In genomic region chr1:116168277-116169032, GRCh38 we compare ENCODE assay signal across 8 cellular contexts. TPM values are rescaled to one million over a fixed set of nuclear protein-coding genes. Genes with fewer than 3 reads are reported as not detected.
A peak's percentile ranks its signal among the peaks of the same experiment; 100 is the strongest.
DNase-seq lines count a peak whose midpoint lies in the region; TF ChIP-seq lines count a peak whose summit lies in the region.

No MANE protein-coding gene starts in this region.

- TF ChIP-seq POLR2A in NB4 (IDR thresholded peaks at IDR 0.05; ENCODE audit: extremely low read depth, insufficient read length), result no peak

- H3K4me3 Mint-ChIP-seq in endodermal cell, result peak overlapping the region; percentile 74
- peak overlapping the region; percentile 84 for H3K4me3 Mint-ChIP-seq in mesothelial cell of epicardium

- H3K36me3 Mint-ChIP-seq in endodermal cell (ENCODE audit: low read depth) (no peaks in the 10 kb centered on the region), mesothelial cell of epicardium (no peaks in the 10 kb centered on the region)

- DNase-seq in GM06990 (ENCODE audit: extremely low read depth, insufficient read length), result peak; percentile 73
- peak; percentile 74 for DNase-seq in NB4 (ENCODE audit: low read depth)
- peak; percentile 43 for DNase-seq in activated CD8-positive, alpha-beta memory T cell treated with anti-CD3 and anti-CD28 coated beads, Interleukin-2, amount 50 U/mL, for 1 hour (ENCODE audit: extremely low read depth)
- peak; percentile 90 for DNase-seq in endodermal cell
- DNase-seq in mesothelial cell of epicardium (ENCODE audit: low spot score in 2 of 2, unreplicated experiment in 2 of 2), result peak; percentile 71 to 92
- peak; percentile 53 to 59 for DNase-seq in stimulated activated CD8-positive, alpha-beta memory T cell treated with anti-CD3 and anti-CD28 coated beads, Interleukin-15, amount 100 ng/mL, for 4 hours (ENCODE audit: low read depth in 2 of 2)
- DNase-seq in NCI-H1092 treated with DMSO at 0.1 percent for 48 hours (lab: John Stamatoyannopoulos, UW), result no peak

- CTCF ChIA-PET in HEK293 (lab: Yijun Ruan, JAX), result interaction anchor here (0.6 to 3.6 kb wide), 14 partner anchors 9 to 894 kb away, joined by 3 to 15 read pairs (median 4); no protein-coding TSS in a partner anchor

- H3K4me1 ChIP-seq in HEK293 (ENCODE audit: control insufficient read depth, insufficient read depth, low read length) (no peaks in the 10 kb centered on the region), endodermal cell (ENCODE audit: control insufficient read depth, insufficient read depth, low read length) (no peaks in the 10 kb centered on the region)

- H3K9me3 Mint-ChIP-seq in endodermal cell (no peaks in the 10 kb centered on the region), mesothelial cell of epicardium (no peaks in the 10 kb centered on the region)

- peak; percentile 69 for TF ChIP-seq CTCF in GM06990 (IDR thresholded peaks at IDR 0.05; ENCODE audit: insufficient read depth, low read length, poor library complexity, severe bottlenecking)
- TF ChIP-seq CTCF in HEK293 (tag by site-specific recombination; IDR thresholded peaks at IDR 0.05), result peak; percentile 31; the same call in 1 of the 2 replicates
- peak; percentile 77 for TF ChIP-seq CTCF in NB4 (IDR thresholded peaks at IDR 0.05; ENCODE audit: low read depth, low read length)
- TF ChIP-seq CTCF in endodermal cell (conservative IDR thresholded peaks at IDR 0.05), result peak; percentile 99
- TF ChIP-seq CTCF in mesothelial cell of epicardium (IDR thresholded peaks at IDR 0.05; ENCODE audit: unreplicated experiment), result peak; percentile 86

- WGBS in endodermal cell (ENCODE audit: insufficient coverage in 1 of 2, insufficient read length in 1 of 2), 2 experiments, result 19% methylated on average over 15 to 42 of the region's 42 CpGs

- H3K27me3 Mint-ChIP-seq in endodermal cell (ENCODE audit: insufficient read depth), result peaks cover 39% of the 10 kb centered on the region
- H3K27me3 Mint-ChIP-seq in mesothelial cell of epicardium (ENCODE audit: low read depth), result no peaks in the 10 kb centered on the region

- H3K9ac ChIP-seq in endodermal cell (ENCODE audit: extremely low read depth, low read length, poor library complexity, severe bottlenecking), result no peak overlapping the region

- no peak overlapping the region; the same call in 1 of the 2 replicates for H3K27ac ChIP-seq in HEK293 (ENCODE audit: extremely low read depth, low read depth, low read length)
- H3K27ac ChIP-seq in endodermal cell (ENCODE audit: low read depth, low read length), result peak overlapping the region; percentile 74

- H3K27ac Mint-ChIP-seq in endodermal cell (peak overlapping the region; percentile 74), mesothelial cell of epicardium (peak overlapping the region; percentile 70)

- H3K4me1 Mint-ChIP-seq in endodermal cell (peaks cover 26% of the 10 kb centered on the region), mesothelial cell of epicardium (peaks cover 22% of the 10 kb centered on the region)

- no peaks in the 10 kb centered on the region for H3K9me3 ChIP-seq in HEK293 (ENCODE audit: control insufficient read depth, insufficient read depth, low read depth, low read length)
- no peaks in the 10 kb centered on the region for H3K9me3 ChIP-seq in endodermal cell (ENCODE audit: control insufficient read depth, low read length)

- H3K4me3 ChIP-seq in GM06990 (replicated peaks; ENCODE audit: low read depth, low read length), result peak overlapping the region; percentile 53
- H3K4me3 ChIP-seq in HEK293 (ENCODE audit: low read depth, low read length), result peak overlapping the region; percentile 27
- no peak overlapping the region for H3K4me3 ChIP-seq in NB4 (ENCODE audit: low read depth, low read length)
- peak overlapping the region; percentile 70 for H3K4me3 ChIP-seq in endodermal cell (ENCODE audit: low read length)

- POLR2A ChIA-PET in HEK293 (lab: Yijun Ruan, JAX), result no interaction called here

- H3K27me3 ChIP-seq in GM06990 (replicated peaks; ENCODE audit: control insufficient read depth, insufficient read depth, low read length), result peaks cover 1% of the 10 kb centered on the region; the same call in 1 of the 2 replicates
- peaks cover 35% of the 10 kb centered on the region for H3K27me3 ChIP-seq in endodermal cell (ENCODE audit: control insufficient read depth, insufficient read depth, low read length, poor library complexity, severe bottlenecking)

- H3K36me3 ChIP-seq in GM06990 (ENCODE audit: control insufficient read depth, insufficient read depth, low read length) (no peaks in the 10 kb centered on the region), HEK293 (ENCODE audit: control insufficient read depth in 2 of 2, insufficient read depth in 1 of 2, low read length in 2 of 2) (no peaks in the 10 kb centered on the region), endodermal cell (ENCODE audit: control insufficient read depth, insufficient read depth, low read length) (no peaks in the 10 kb centered on the region)

TF ChIP-seq in HEK293, 187 proteins besides CTCF, POLR2A, EP300 and RAD21 (continues in another document):
- TF ChIP-seq ZNF274 (IDR thresholded peaks at IDR 0.05; ENCODE audit: low read length) (no peak), ZNF274 (tag by site-specific recombination; IDR thresholded peaks at IDR 0.05; ENCODE audit: borderline replicate concordance) (no peak), ZNF747 (tag by site-specific recombination; IDR thresholded peaks at IDR 0.05) (no peak), GLIS1 (tag by site-specific recombination; IDR thresholded peaks at IDR 0.05) (no peak), ZNF24 (tag by site-specific recombination; IDR thresholded peaks at IDR 0.05) (no peak), ZNF777 (tag by site-specific recombination; IDR thresholded peaks at IDR 0.05; ENCODE audit: borderline replicate concordance) (no peak), EGR2 (tag by site-specific recombination; IDR thresholded peaks at IDR 0.05; ENCODE audit: low read depth) (no peak), ZBTB10 (tag by site-specific recombination; IDR thresholded peaks at IDR 0.05) (0 out of 2 replicates have a peak, but pooled peaks have one; percentile 34), ZNF701 (tag by site-specific recombination; IDR thresholded peaks at IDR 0.05) (no peak), SP7 (tag by site-specific recombination; IDR thresholded peaks at IDR 0.05) (no peak), ZNF521 (tag by site-specific recombination; IDR thresholded peaks at IDR 0.05) (no peak), PRDM10 (tag by site-specific recombination; IDR thresholded peaks at IDR 0.05) (no peak), ZFHX2 (tag by site-specific recombination; conservative IDR thresholded peaks at IDR 0.05) (peak; percentile 4; the same call in 1 of the 2 replicates), ZNF529 (tag by site-specific recombination; IDR thresholded peaks at IDR 0.05; ENCODE audit: insufficient replicate concordance) (no peak)

RNA-seq across cellular contexts. Expression of gene MAB21L3, which starts 57.3 kb away (rescaled TPM):
- total RNA-seq in endodermal cell, result under 1 TPM in 1 of 2 donors, not detected in 1; 0.09 TPM
- polyA plus RNA-seq in endodermal cell (2013, experiment 1 of 2), result 0.07 TPM
- polyA plus RNA-seq in endodermal cell (2013, experiment 2 of 2), result 0.12 TPM
- 0.11 to 0.23 TPM (median 0.16 TPM) in 3 replicates for total RNA-seq in mesothelial cell of epicardium

Comparison
In these comparisons a context has a peak if more than half of its experiments do, and no peak if none do; other contexts are left out.
1. CTCF ChIP-seq: peak in every context shown above with its lines; median percentile 99 in endodermal cell; 86 in mesothelial cell of epicardium; 77 in NB4; 69 in GM06990; 31 in HEK293.